ENCODE assay signal across 1 cellular context in the genomic region with DNA sequence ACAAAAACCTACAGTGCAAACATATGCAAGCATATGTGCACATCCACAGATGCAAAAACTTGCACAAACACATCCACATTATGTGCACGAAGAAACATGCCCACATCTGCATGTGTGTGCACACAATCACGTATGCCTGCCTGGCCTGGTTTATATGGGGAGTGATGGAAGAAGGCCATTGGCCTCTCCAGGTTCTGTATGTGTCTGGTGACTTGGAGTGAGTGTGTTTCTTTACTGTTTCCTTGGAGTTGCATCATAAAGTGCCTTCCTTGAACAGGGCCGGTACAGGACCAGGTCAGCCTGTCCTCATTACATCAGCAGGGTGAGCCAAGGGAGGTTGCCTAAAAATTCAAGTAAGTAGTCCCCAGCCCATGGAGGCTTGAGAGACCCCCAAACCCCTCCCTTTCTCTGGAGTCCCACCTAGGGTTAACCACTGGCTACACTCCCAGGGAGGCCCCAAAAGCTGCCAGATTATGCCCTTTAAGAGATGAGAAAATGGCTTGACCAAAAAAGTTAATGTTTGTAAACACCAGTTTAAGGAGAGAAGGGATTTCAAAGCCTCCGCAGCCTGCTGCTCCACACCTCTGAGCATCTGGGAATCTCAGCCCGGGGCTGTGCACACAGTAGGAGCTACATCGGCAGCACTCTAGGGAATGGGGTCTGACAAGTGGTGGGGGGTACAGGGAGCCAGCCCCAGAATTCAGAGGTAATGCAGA.
TF ChIP-seq lines count a peak whose summit lies in the region.

No MANE protein-coding gene starts in this region.

TF ChIP-seq in HEK293, 187 proteins besides CTCF, POLR2A, EP300 and RAD21 (continued from another document):
- TF ChIP-seq ZNF16 (tag by site-specific recombination; IDR thresholded peaks at IDR 0.05; ENCODE audit: low read depth) (no peak), ZNF266 (tag by site-specific recombination; IDR thresholded peaks at IDR 0.05; ENCODE audit: low read depth) (no peak), ZBTB17 (tag by site-specific recombination; IDR thresholded peaks at IDR 0.05) (peak; percentile 67), ZNF366 (tag by site-specific recombination; conservative IDR thresholded peaks at IDR 0.05) (0 out of 2 replicates have a peak, but pooled peaks have one; percentile 20), TRIM28 (IDR thresholded peaks at IDR 0.05; ENCODE audit: borderline replicate concordance, low read length) (peak; percentile 14; the same call in 1 of the 2 replicates), ZNF146 (tag by site-specific recombination; IDR thresholded peaks at IDR 0.05) (no peak), ZBTB21 (tag by site-specific recombination; IDR thresholded peaks at IDR 0.05) (no peak), ZNF701 (tag by site-specific recombination; IDR thresholded peaks at IDR 0.05) (no peak), YY1 (tag by site-specific recombination; IDR thresholded peaks at IDR 0.05) (no peak)
- TF ChIP-seq, protein P1, sequence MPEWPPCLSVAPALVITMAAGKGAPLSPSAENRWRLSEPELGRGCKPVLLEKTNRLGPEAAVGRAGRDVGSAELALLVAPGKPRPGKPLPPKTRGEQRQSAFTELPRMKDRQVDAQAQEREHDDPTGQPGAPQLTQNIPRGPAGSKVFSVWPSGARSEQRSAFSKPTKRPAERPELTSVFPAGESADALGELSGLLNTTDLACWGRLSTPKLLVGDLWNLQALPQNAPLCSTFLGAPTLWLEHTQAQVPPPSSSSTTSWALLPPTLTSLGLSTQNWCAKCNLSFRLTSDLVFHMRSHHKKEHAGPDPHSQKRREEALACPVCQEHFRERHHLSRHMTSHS (tag by site-specific recombination; IDR thresholded peaks at IDR 0.05), result no peak
- TF ChIP-seq, protein P2, sequence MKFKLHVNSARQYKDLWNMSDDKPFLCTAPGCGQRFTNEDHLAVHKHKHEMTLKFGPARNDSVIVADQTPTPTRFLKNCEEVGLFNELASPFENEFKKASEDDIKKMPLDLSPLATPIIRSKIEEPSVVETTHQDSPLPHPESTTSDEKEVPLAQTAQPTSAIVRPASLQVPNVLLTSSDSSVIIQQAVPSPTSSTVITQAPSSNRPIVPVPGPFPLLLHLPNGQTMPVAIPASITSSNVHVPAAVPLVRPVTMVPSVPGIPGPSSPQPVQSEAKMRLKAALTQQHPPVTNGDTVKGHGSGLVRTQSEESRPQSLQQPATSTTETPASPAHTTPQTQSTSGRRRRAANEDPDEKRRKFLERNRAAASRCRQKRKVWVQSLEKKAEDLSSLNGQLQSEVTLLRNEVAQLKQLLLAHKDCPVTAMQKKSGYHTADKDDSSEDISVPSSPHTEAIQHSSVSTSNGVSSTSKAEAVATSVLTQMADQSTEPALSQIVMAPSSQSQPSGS (tag by site-specific recombination; IDR thresholded peaks at IDR 0.05; ENCODE audit: low read depth), result peak; percentile 78
TF ChIP-seq in HEK293: peak in this region for 13.
